In genomic region chr18:61651145-61651879, GRCh38 we compare ENCODE assay signal across 28 cellular contexts.
DNase-seq lines count a peak whose midpoint lies in the region; ATAC-seq and TF ChIP-seq lines count a peak whose summit lies in the region.
"Had no signal": no experiment of that assay in that cellular context is flagged by ENCODE, and none has a peak within 500 bp of the region (broad histone marks: within the 10 kb centered on the region; RNA-seq: fewer than 3 reads in every experiment).

No MANE protein-coding gene starts in this region.

- no peak for TF ChIP-seq CTCF in osteocyte (IDR thresholded peaks at IDR 0.05)

- H2AFZ ChIP-seq in GM23248 = no peak overlapping the region

- no peak overlapping the region for H3K4me3 Mint-ChIP-seq in osteocyte (ENCODE audit: unreplicated experiment)
- H3K4me3 Mint-ChIP-seq: activated B cell treated with CpG ODN at 0.5 μM for 24 hours; activated naive CD8-positive, alpha-beta T cell; CD8-positive, alpha-beta T cell; mesothelial cell of epicardium; natural killer cell treated with Interleukin-12 subunit alpha and Interleukin-12 subunit beta and Interleukin-15 and Interleukin-18, amount 100 ng/mL, for 72 hours had no signal

- ATAC-seq in GM19035 (IDR thresholded peaks at IDR 0.05; ENCODE audit: unreplicated experiment) = no peak
- ATAC-seq in GM18502 (IDR thresholded peaks at IDR 0.05; ENCODE audit: poor library complexity, unreplicated experiment) = no peak
- ATAC-seq: CD8-positive, alpha-beta T cell; natural killer cell treated with Interleukin-12 subunit alpha and Interleukin-12 subunit beta and Interleukin-15 and Interleukin-18, amount 100 ng/mL, for 72 hours had no signal

- H3K36me3 ChIP-seq in BLaER1 treated with 17β-estradiol and CSF1 and Interleukin-3, amounts not matched to agents 10 nM and 100 nM = no peaks in the 10 kb centered on the region
- H3K36me3 ChIP-seq in esophagus (ENCODE audit: control insufficient read depth in 2 of 2, insufficient read depth in 2 of 2, low read length in 1 of 2) (no peaks in the 10 kb centered on the region), GM23248 (ENCODE audit: low read depth) (no peaks in the 10 kb centered on the region)
- H3K36me3 ChIP-seq: ascending aorta, left ventricle myocardium inferior, ovary, right atrium auricular region had no signal

- no peaks in the 10 kb centered on the region for H3K9me2 ChIP-seq in GM23248 (ENCODE audit: insufficient read depth)

- H3K4me3 ChIP-seq in BLaER1 treated with 17β-estradiol and CSF1 and Interleukin-3, amounts not matched to agents 10 nM and 100 nM = no peak overlapping the region
- H3K4me3 ChIP-seq in esophagus (ENCODE audit: low read depth in 1 of 2, low read length in 2 of 2) = no peak overlapping the region
- no peak overlapping the region for H3K4me3 ChIP-seq in GM23248
- H3K4me3 ChIP-seq: ascending aorta, left ventricle myocardium inferior, ovary, right atrium auricular region had no signal

- in situ Hi-C loops in GM23248 (cut with MboI) = no loop called here

- H3K9me3 ChIP-seq in BLaER1 treated with 17β-estradiol and CSF1 and Interleukin-3, amounts not matched to agents 10 nM and 100 nM (replicated peaks in 1 of 11) = peaks cover 0 to 4% (median 0%) of the 10 kb centered on the region in 11 experiments; a peak in 2 of 22 replicates
- H3K9me3 ChIP-seq in esophagus (ENCODE audit: control insufficient read depth in 2 of 2, insufficient read depth in 1 of 2, low read depth in 1 of 2, low read length in 1 of 2) (no peaks in the 10 kb centered on the region), GM23248 (ENCODE audit: low read depth) (no peaks in the 10 kb centered on the region)
- H3K9me3 ChIP-seq: ascending aorta, left ventricle myocardium inferior, ovary, right atrium auricular region had no signal

- peak overlapping the region; percentile 69 for H3K27ac Mint-ChIP-seq in osteocyte (ENCODE audit: unreplicated experiment)
- H3K27ac Mint-ChIP-seq: activated B cell treated with CpG ODN at 0.5 μM for 24 hours; activated naive CD8-positive, alpha-beta T cell; CD8-positive, alpha-beta T cell; natural killer cell treated with Interleukin-12 subunit alpha and Interleukin-12 subunit beta and Interleukin-15 and Interleukin-18, amount 100 ng/mL, for 72 hours had no signal

- no peaks in the 10 kb centered on the region for H4K20me1 ChIP-seq in BLaER1 treated with 17β-estradiol and CSF1 and Interleukin-3, amounts not matched to agents 10 nM and 100 nM
- no peaks in the 10 kb centered on the region for H4K20me1 ChIP-seq in GM23248 (ENCODE audit: insufficient read depth)

- no peak overlapping the region for H3K9ac ChIP-seq in BLaER1 treated with 17β-estradiol and CSF1 and Interleukin-3, amounts not matched to agents 10 nM and 100 nM
- H3K9ac ChIP-seq in GM23248 = no peak overlapping the region

- H3K9me3 Mint-ChIP-seq in osteocyte (ENCODE audit: unreplicated experiment) = peaks cover 4% of the 10 kb centered on the region
- H3K9me3 Mint-ChIP-seq: activated B cell treated with CpG ODN at 0.5 μM for 24 hours; CD8-positive, alpha-beta T cell; natural killer cell treated with Interleukin-12 subunit alpha and Interleukin-12 subunit beta and Interleukin-15 and Interleukin-18, amount 100 ng/mL, for 72 hours had no signal

- H3K79me2 ChIP-seq in GM23248 (ENCODE audit: insufficient read depth) = no peaks in the 10 kb centered on the region

- peaks cover 24% of the 10 kb centered on the region for H3K4me1 Mint-ChIP-seq in osteocyte (ENCODE audit: unreplicated experiment)
- H3K4me1 Mint-ChIP-seq: activated B cell treated with CpG ODN at 0.5 μM for 24 hours had no signal

- H3F3A ChIP-seq in GM23248 (ENCODE audit: insufficient read depth) = no peaks in the 10 kb centered on the region

- WGBS in esophagus, 2 donors = 59 to 61% methylated on average over 3 of the region's 3 CpGs
- 90 to 94% methylated on average over 3 of the region's 3 CpGs for WGBS in GM23248 (ENCODE audit: low coverage in 1 of 2, low lambda C conversion rate in 2 of 2, missing lambda C conversion rate in 2 of 2), 2 experiments

- H3K27me3 Mint-ChIP-seq in osteocyte (ENCODE audit: unreplicated experiment) = no peaks in the 10 kb centered on the region
- H3K27me3 Mint-ChIP-seq: activated B cell treated with CpG ODN at 0.5 μM for 24 hours had no signal

- peaks cover 0 to 8% (median 5%) of the 10 kb centered on the region in 10 experiments; a peak in 10 of 20 replicates for H3K4me1 ChIP-seq in BLaER1 treated with 17β-estradiol and CSF1 and Interleukin-3, amounts not matched to agents 10 nM and 100 nM
- H3K4me1 ChIP-seq in esophagus (ENCODE audit: control insufficient read depth in 2 of 2, insufficient read depth in 2 of 2, low read length in 1 of 2) (peaks cover 3 to 5% of the 10 kb centered on the region in 2 donors), GM23248 (ENCODE audit: insufficient read depth) (no peaks in the 10 kb centered on the region)
- H3K4me1 ChIP-seq: ascending aorta, left ventricle myocardium inferior, right atrium auricular region had no signal

- H3K4me2 ChIP-seq in BLaER1 treated with 17β-estradiol and CSF1 and Interleukin-3, amounts not matched to agents 10 nM and 100 nM = peak overlapping the region in 6 of 11 experiments; percentile 11 to 43 (median 27); a peak in 9 of 22 replicates
- H3K4me2 ChIP-seq in GM23248 (ENCODE audit: unreplicated experiment) = no peak overlapping the region

- peaks cover 0 to 24% (median 0%) of the 10 kb centered on the region in 11 experiments; a peak in 4 of 22 replicates for H3K27me3 ChIP-seq in BLaER1 treated with 17β-estradiol and CSF1 and Interleukin-3, amounts not matched to agents 10 nM and 100 nM
- H3K27me3 ChIP-seq in esophagus (ENCODE audit: control insufficient read depth in 1 of 2, insufficient read depth in 2 of 2, low read length in 2 of 2) (no peaks in the 10 kb centered on the region), GM23248 (replicated peaks; ENCODE audit: insufficient read depth) (no peaks in the 10 kb centered on the region)
- H3K27me3 ChIP-seq: ascending aorta, ovary, right atrium auricular region had no signal

- H3K27ac ChIP-seq in BLaER1 treated with 17β-estradiol and CSF1 and Interleukin-3, amounts not matched to agents 10 nM and 100 nM = no peak overlapping the region
- H3K27ac ChIP-seq in esophagus (ENCODE audit: low read depth in 2 of 2, low read length in 1 of 2) (peak overlapping the region; percentile 56 to 81), GM23248 (no peak overlapping the region)
- H3K27ac ChIP-seq: ascending aorta, left ventricle myocardium inferior, ovary, right atrium auricular region had no signal

- no peaks in the 10 kb centered on the region for H3K36me3 Mint-ChIP-seq in osteocyte (ENCODE audit: unreplicated experiment)
- H3K36me3 Mint-ChIP-seq: activated naive CD8-positive, alpha-beta T cell; CD8-positive, alpha-beta T cell; mesothelial cell of epicardium; natural killer cell treated with Interleukin-12 subunit alpha and Interleukin-12 subunit beta and Interleukin-15 and Interleukin-18, amount 100 ng/mL, for 72 hours had no signal

- DNase-seq in ELF-1 (ENCODE audit: low read depth, low spot score) (peak; percentile 30), osteocyte (ENCODE audit: extremely low spot score, unreplicated experiment) (no peak), GM23248 (no peak)
- DNase-seq: activated B cell treated with CpG ODN at 0.5 μM for 24 hours; activated CD4-positive, alpha-beta T cell treated with anti-CD3 and anti-CD28 coated beads, Interleukin-2, amount 50 U/mL, for 4 hours; CD8-positive, alpha-beta T cell; central memory CD4-positive, alpha-beta T cell; GF-D8; KG1; left ventricle myocardium inferior; NCI-H1436 treated with DMSO at 0.1 percent for 48 hours; NCI-H2171 treated with DMSO at 0.1 percent for 48 hours; NCI-H526 treated with DMSO at 0.1 percent for 48 hours; ovary; RPMI8226; stimulated activated CD4-positive, alpha-beta T cell treated with anti-CD3 and anti-CD28 coated beads, Interleukin-12 subunit alpha, Interleukin-12 subunit beta, amount 100 ng/mL, for 4 hours; stimulated activated CD4-positive, alpha-beta T cell treated with anti-CD3 and anti-CD28 coated beads, Interleukin-4, amount 100 ng/mL, for 24 hours; stimulated activated naive CD4-positive, alpha-beta T cell; T1000 had no signal

Comparison
In these comparisons a context has a peak if more than half of its experiments do, and no peak if none do; other contexts are left out.
1. H3K27ac ChIP-seq: peak in esophagus (2 of 2); none in BLaER1 treated with 17β-estradiol and CSF1 and Interleukin-3, amounts not matched to agents 10 nM and 100 nM (0 of 11) and GM23248 (single experiment).